Comparison of ENCODE assay signal across 34 cellular contexts in genomic region chr13:100459747-100460146, GRCh38.
"Had no signal": no experiment of that assay in that cellular context is flagged by ENCODE, and none has a peak within 500 bp of the region (broad histone marks: within the 10 kb centered on the region; RNA-seq: fewer than 3 reads in every experiment).

No MANE protein-coding gene starts in this region.

- H3K4me3 ChIP-seq: adrenal gland, body of pancreas, breast epithelium had no signal

- H3K36me3 ChIP-seq: adrenal gland, brain microvascular endothelial cell, breast epithelium had no signal

- H3K27me3 ChIP-seq: adrenal gland, body of pancreas, brain microvascular endothelial cell, breast epithelium had no signal

- FAIRE-seq: astrocyte, colon, TTC549 had no signal

- H3K27ac ChIP-seq: adrenal gland, body of pancreas, brain microvascular endothelial cell, breast epithelium, VCaP had no signal

- H3K4me1 ChIP-seq: adrenal gland, body of pancreas, breast epithelium had no signal

- ATAC-seq: activated CD8-positive, alpha-beta T cell treated with anti-CD3 and anti-CD28 coated beads for 36 hours; activated naive CD4-positive, alpha-beta T cell treated with anti-CD3 and anti-CD28 coated beads, Interleukin-2, amount 50 U/mL, for 72 hours; activated T-cell treated with anti-CD3 and anti-CD28 coated beads, Interleukin-2, amount 50 U/mL, for 4 hours; activated T-cell treated with anti-CD3 and anti-CD28 coated beads, Interleukin-2, amount 50 U/mL, for 72 hours; activated T-helper 17 cell treated with anti-CD3 and anti-CD28 coated beads, Interleukin-2, amount 50 U/mL, for 72 hours; body of pancreas had no signal

- DNase-seq: activated B cell treated with CpG ODN at 0.5 μM for 24 hours; activated CD4-positive, alpha-beta memory T cell treated with anti-CD3 and anti-CD28 coated beads for 36 hours; activated CD4-positive, alpha-beta T cell treated with anti-CD3 and anti-CD28 coated beads for 4 hours; activated CD4-positive, alpha-beta T cell treated with anti-CD3 and anti-CD28 coated beads, Interleukin-2, amount 10 ng/mL, durations not matched to agents 24 days and 14 days; activated CD4-positive, alpha-beta T cell treated with anti-CD3 and anti-CD28 coated beads, Interleukin-2, amount 50 U/mL, for 1 hour; activated CD4-positive, alpha-beta T cell treated with anti-CD3 and anti-CD28 coated beads, Interleukin-2, amount 50 U/mL, for 4 hours; activated CD4-positive, CD25-positive, alpha-beta regulatory T cell treated with anti-CD3 and anti-CD28 coated beads, Interleukin-2, amount 50 U/mL, for 72 hours; activated CD8-positive, alpha-beta memory T cell treated with anti-CD3 and anti-CD28 coated beads, Interleukin-2, amount 50 U/mL, for 4 hours; activated CD8-positive, alpha-beta T cell treated with anti-CD3 and anti-CD28 coated beads for 36 hours; activated effector memory CD4-positive, alpha-beta T cell treated with anti-CD3 and anti-CD28 coated beads, Interleukin-2, amount 50 U/mL, for 16 hours; activated gamma-delta T cell treated with Interleukin-2 at 50 U/mL for 16 hours; activated naive CD4-positive, alpha-beta T cell; activated naive CD4-positive, alpha-beta T cell treated with anti-CD3 and anti-CD28 coated beads for 36 hours; activated naive CD4-positive, alpha-beta T cell treated with anti-CD3 and anti-CD28 coated beads, Interleukin-2, amount 50 U/mL, for 16 hours; activated naive CD8-positive, alpha-beta T cell treated with anti-CD3 and anti-CD28 coated beads for 36 hours; activated T-cell treated with anti-CD3 and anti-CD28 coated beads for 4 hours; activated T-cell treated with anti-CD3 and anti-CD28 coated beads, Interleukin-2, amount 50 U/mL, for 1 hour; activated T-cell treated with anti-CD3 and anti-CD28 coated beads, Interleukin-2, amount 50 U/mL, for 4 hours; activated T-cell treated with anti-CD3 and anti-CD28 coated beads, Interleukin-2, amount 50 U/mL, for 72 hours; adrenal gland; amniotic stem cell; aorta; body of pancreas; brain microvascular endothelial cell; central memory CD4-positive, alpha-beta T cell; T-helper 2 cell; T-helper 9 cell had no signal

- H3K9me3 ChIP-seq: adrenal gland, body of pancreas, breast epithelium had no signal
